ENCODE assay signal across 13 cellular contexts in genomic region chr9:79824265-79824664, GRCh38.
A peak's percentile ranks its signal among the peaks of the same experiment; 100 is the strongest.
DNase-seq lines count a peak whose midpoint lies in the region; ATAC-seq and TF ChIP-seq lines count a peak whose summit lies in the region.
"Had no signal": no experiment of that assay in that cellular context is flagged by ENCODE, and none has a peak within 500 bp of the region (broad histone marks: within the 10 kb centered on the region; RNA-seq: fewer than 3 reads in every experiment).

No MANE protein-coding gene starts in this region.

- no peak overlapping the region for H3K27ac Mint-ChIP-seq in activated CD8-positive, alpha-beta memory T cell treated with anti-CD3 and anti-CD28 coated beads, Interleukin-2, amount 10 ng/mL, durations not matched to agents 7 days and 5 days
- peak overlapping the region; percentile 21 for H3K27ac Mint-ChIP-seq in stimulated activated memory B cell treated with anti-CD40 and anti-IgM and Interleukin-4, amounts not matched to agents 10 μg/mL and 1 μg/mL and 100 μg/mL, for 72 hours
- no peak overlapping the region for H3K27ac Mint-ChIP-seq in activated T-cell treated with anti-CD3 and anti-CD28 coated beads, Interleukin-2, amount 50 U/mL, for 24 hours
- H3K27ac Mint-ChIP-seq in T-helper 17 cell = no peak overlapping the region

- no peaks in the 10 kb centered on the region for H3K9me3 ChIP-seq in T-helper 17 cell (ENCODE audit: control insufficient read depth, low read length, poor library complexity, severe bottlenecking)
- H3K9me3 ChIP-seq: gastrocnemius medialis, left ventricle myocardium inferior had no signal

- no peak for TF ChIP-seq CTCF in GM10266 (IDR thresholded peaks at IDR 0.05; ENCODE audit: control insufficient read depth, insufficient read depth, low read depth, missing control alignments)

- H3K27me3 Mint-ChIP-seq in activated CD8-positive, alpha-beta memory T cell treated with anti-CD3 and anti-CD28 coated beads, Interleukin-2, amount 10 ng/mL, durations not matched to agents 7 days and 5 days = peaks cover 7% of the 10 kb centered on the region
- no peaks in the 10 kb centered on the region for H3K27me3 Mint-ChIP-seq in stimulated activated memory B cell treated with anti-CD40 and anti-IgM and Interleukin-4, amounts not matched to agents 10 μg/mL and 1 μg/mL and 100 μg/mL, for 72 hours
- H3K27me3 Mint-ChIP-seq in activated T-cell treated with anti-CD3 and anti-CD28 coated beads, Interleukin-2, amount 50 U/mL, for 24 hours = peaks cover 14% of the 10 kb centered on the region
- peaks cover 5% of the 10 kb centered on the region for H3K27me3 Mint-ChIP-seq in T-helper 17 cell

- H3K9me3 Mint-ChIP-seq in activated CD8-positive, alpha-beta memory T cell treated with anti-CD3 and anti-CD28 coated beads, Interleukin-2, amount 10 ng/mL, durations not matched to agents 7 days and 5 days (ENCODE audit: low read depth) = peaks cover 9% of the 10 kb centered on the region
- no peaks in the 10 kb centered on the region for H3K9me3 Mint-ChIP-seq in stimulated activated memory B cell treated with anti-CD40 and anti-IgM and Interleukin-4, amounts not matched to agents 10 μg/mL and 1 μg/mL and 100 μg/mL, for 72 hours
- H3K9me3 Mint-ChIP-seq in activated T-cell treated with anti-CD3 and anti-CD28 coated beads, Interleukin-2, amount 50 U/mL, for 24 hours = no peaks in the 10 kb centered on the region

- H3K4me3 Mint-ChIP-seq in activated CD8-positive, alpha-beta memory T cell treated with anti-CD3 and anti-CD28 coated beads, Interleukin-2, amount 10 ng/mL, durations not matched to agents 7 days and 5 days = no peak overlapping the region
- peak overlapping the region; percentile 64 for H3K4me3 Mint-ChIP-seq in stimulated activated memory B cell treated with anti-CD40 and anti-IgM and Interleukin-4, amounts not matched to agents 10 μg/mL and 1 μg/mL and 100 μg/mL, for 72 hours
- no peak overlapping the region for H3K4me3 Mint-ChIP-seq in activated T-cell treated with anti-CD3 and anti-CD28 coated beads, Interleukin-2, amount 50 U/mL, for 24 hours
- no peak overlapping the region for H3K4me3 Mint-ChIP-seq in T-helper 17 cell

- DNase-seq in activated CD8-positive, alpha-beta memory T cell treated with anti-CD3 and anti-CD28 coated beads, Interleukin-2, amount 10 ng/mL, durations not matched to agents 7 days and 5 days = peak; percentile 54
- no peak for DNase-seq in activated CD8-positive, alpha-beta memory T cell treated with anti-CD3 and anti-CD28 coated beads for 24 hours
- DNase-seq in activated T-cell treated with anti-CD3 and anti-CD28 coated beads, Interleukin-2, amount 50 U/mL, for 24 hours = no peak
- DNase-seq in GM10266 (ENCODE audit: extremely low spot score) (no peak), T-helper 17 cell (no peak)
- DNase-seq: dermis blood vessel endothelial cell, DMS 273 treated with DMSO at 0.1 percent for 48 hours, gastrocnemius medialis, left ventricle myocardium inferior, SHP77 had no signal

- peaks cover 13% of the 10 kb centered on the region for H3K36me3 Mint-ChIP-seq in activated CD8-positive, alpha-beta memory T cell treated with anti-CD3 and anti-CD28 coated beads, Interleukin-2, amount 10 ng/mL, durations not matched to agents 7 days and 5 days
- H3K36me3 Mint-ChIP-seq in stimulated activated memory B cell treated with anti-CD40 and anti-IgM and Interleukin-4, amounts not matched to agents 10 μg/mL and 1 μg/mL and 100 μg/mL, for 72 hours = no peaks in the 10 kb centered on the region
- H3K36me3 Mint-ChIP-seq in activated T-cell treated with anti-CD3 and anti-CD28 coated beads, Interleukin-2, amount 50 U/mL, for 24 hours (ENCODE audit: low read depth) = no peaks in the 10 kb centered on the region
- peaks cover 2% of the 10 kb centered on the region for H3K36me3 Mint-ChIP-seq in T-helper 17 cell (ENCODE audit: low read depth)

- ATAC-seq in activated CD8-positive, alpha-beta memory T cell treated with anti-CD3 and anti-CD28 coated beads, Interleukin-2, amount 10 ng/mL, durations not matched to agents 7 days and 5 days = peak; percentile 42
- ATAC-seq in GM21737 (IDR thresholded peaks at IDR 0.05; ENCODE audit: unreplicated experiment) (peak; percentile 92), HG03196 (IDR thresholded peaks at IDR 0.05; ENCODE audit: unreplicated experiment) (peak; percentile 99), T-helper 17 cell (no peak)
- ATAC-seq in stimulated activated memory B cell treated with anti-CD40 and anti-IgM and Interleukin-4, amounts not matched to agents 10 μg/mL and 1 μg/mL and 100 μg/mL, for 72 hours = peak; percentile 85
- ATAC-seq: gastrocnemius medialis had no signal

- H3K4me1 Mint-ChIP-seq in activated CD8-positive, alpha-beta memory T cell treated with anti-CD3 and anti-CD28 coated beads, Interleukin-2, amount 10 ng/mL, durations not matched to agents 7 days and 5 days = peaks cover 34% of the 10 kb centered on the region
- H3K4me1 Mint-ChIP-seq in stimulated activated memory B cell treated with anti-CD40 and anti-IgM and Interleukin-4, amounts not matched to agents 10 μg/mL and 1 μg/mL and 100 μg/mL, for 72 hours = peaks cover 22% of the 10 kb centered on the region
- peaks cover 10% of the 10 kb centered on the region for H3K4me1 Mint-ChIP-seq in activated T-cell treated with anti-CD3 and anti-CD28 coated beads, Interleukin-2, amount 50 U/mL, for 24 hours (ENCODE audit: low read depth)
- H3K4me1 Mint-ChIP-seq in T-helper 17 cell = peaks cover 3% of the 10 kb centered on the region

- CTCF ChIA-PET in activated CD8-positive, alpha-beta memory T cell treated with anti-CD3 and anti-CD28 coated beads, Interleukin-2, amount 10 ng/mL, durations not matched to agents 7 days and 5 days (lab: Charles Lee) = no interaction called here
